ENCODE assay signal across 1 cellular context in the genomic region with DNA sequence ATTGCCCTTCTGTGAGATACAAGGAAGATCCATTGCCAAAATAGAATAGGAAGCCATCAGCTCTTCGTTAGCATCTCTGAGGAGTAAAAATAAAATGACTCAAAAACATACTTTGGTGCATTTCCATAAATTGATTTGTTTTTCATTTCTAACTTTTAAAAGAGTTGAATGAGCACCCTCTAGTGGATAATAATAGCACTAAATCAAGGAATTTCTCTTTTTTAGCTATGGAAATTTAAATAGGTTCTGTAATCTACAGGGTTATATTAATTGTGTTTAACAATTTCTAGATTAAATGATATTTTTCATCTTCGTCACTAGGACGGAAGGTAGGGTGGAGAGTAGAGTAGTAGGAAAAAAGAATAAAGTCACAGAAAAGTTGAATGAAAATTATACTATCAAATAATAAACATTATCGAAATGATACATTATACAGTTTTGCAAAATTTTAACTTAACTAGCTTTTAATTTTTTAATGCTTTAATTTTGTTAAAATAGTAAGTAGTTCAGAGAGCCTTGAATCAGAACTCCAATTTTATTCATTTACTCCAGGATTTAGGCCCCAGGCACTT.
TF ChIP-seq lines count a peak whose summit lies in the region.

No MANE protein-coding gene starts in this region.

TF ChIP-seq in HepG2, 621 proteins besides CTCF, POLR2A, EP300 and RAD21:
- TF ChIP-seq ZNF550 (CRISPR knock-in tag; IDR thresholded peaks at IDR 0.05; ENCODE audit: borderline replicate concordance): no peak
- no peak for TF ChIP-seq ZNF607 (CRISPR knock-in tag; IDR thresholded peaks at IDR 0.05; ENCODE audit: borderline replicate concordance)
- TF ChIP-seq, protein P1, sequence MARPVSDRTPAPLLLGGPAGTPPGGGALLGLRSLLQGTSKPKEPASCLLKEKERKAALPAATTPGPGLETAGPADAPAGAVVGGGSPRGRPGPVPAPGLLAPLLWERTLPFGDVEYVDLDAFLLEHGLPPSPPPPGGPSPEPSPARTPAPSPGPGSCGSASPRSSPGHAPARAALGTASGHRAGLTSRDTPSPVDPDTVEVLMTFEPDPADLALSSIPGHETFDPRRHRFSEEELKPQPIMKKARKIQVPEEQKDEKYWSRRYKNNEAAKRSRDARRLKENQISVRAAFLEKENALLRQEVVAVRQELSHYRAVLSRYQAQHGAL (CRISPR knock-in tag; IDR thresholded peaks at IDR 0.05; ENCODE audit: not compliant biosample characterization): no peak
- no peak for TF ChIP-seq JUNB (CRISPR knock-in tag; IDR thresholded peaks at IDR 0.05; ENCODE audit: borderline replicate concordance)
- no peak for TF ChIP-seq NKX3-1 (CRISPR knock-in tag; IDR thresholded peaks at IDR 0.05)
- TF ChIP-seq ZNF264 (CRISPR knock-in tag; IDR thresholded peaks at IDR 0.05): no peak
- no peak for TF ChIP-seq ADNP (CRISPR knock-in tag; IDR thresholded peaks at IDR 0.05)
- peak; percentile 43 for TF ChIP-seq STAG1 (CRISPR knock-in tag; IDR thresholded peaks at IDR 0.05)
- TF ChIP-seq, protein P2, sequence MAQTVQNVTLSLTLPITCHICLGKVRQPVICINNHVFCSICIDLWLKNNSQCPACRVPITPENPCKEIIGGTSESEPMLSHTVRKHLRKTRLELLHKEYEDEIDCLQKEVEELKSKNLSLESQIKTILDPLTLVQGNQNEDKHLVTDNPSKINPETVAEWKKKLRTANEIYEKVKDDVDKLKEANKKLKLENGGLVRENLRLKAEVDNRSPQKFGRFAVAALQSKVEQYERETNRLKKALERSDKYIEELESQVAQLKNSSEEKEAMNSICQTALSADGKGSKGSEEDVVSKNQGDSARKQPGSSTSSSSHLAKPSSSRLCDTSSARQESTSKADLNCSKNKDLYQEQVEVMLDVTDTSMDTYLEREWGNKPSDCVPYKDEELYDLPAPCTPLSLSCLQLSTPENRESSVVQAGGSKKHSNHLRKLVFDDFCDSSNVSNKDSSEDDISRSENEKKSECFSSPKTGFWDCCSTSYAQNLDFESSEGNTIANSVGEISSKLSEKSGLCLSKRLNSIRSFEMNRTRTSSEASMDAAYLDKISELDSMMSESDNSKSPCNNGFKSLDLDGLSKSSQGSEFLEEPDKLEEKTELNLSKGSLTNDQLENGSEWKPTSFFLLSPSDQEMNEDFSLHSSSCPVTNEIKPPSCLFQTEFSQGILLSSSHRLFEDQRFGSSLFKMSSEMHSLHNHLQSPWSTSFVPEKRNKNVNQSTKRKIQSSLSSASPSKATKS (CRISPR knock-in tag; IDR thresholded peaks at IDR 0.05): no peak
- no peak for TF ChIP-seq ZNF230 (CRISPR knock-in tag; IDR thresholded peaks at IDR 0.05)
- TF ChIP-seq, protein P3, sequence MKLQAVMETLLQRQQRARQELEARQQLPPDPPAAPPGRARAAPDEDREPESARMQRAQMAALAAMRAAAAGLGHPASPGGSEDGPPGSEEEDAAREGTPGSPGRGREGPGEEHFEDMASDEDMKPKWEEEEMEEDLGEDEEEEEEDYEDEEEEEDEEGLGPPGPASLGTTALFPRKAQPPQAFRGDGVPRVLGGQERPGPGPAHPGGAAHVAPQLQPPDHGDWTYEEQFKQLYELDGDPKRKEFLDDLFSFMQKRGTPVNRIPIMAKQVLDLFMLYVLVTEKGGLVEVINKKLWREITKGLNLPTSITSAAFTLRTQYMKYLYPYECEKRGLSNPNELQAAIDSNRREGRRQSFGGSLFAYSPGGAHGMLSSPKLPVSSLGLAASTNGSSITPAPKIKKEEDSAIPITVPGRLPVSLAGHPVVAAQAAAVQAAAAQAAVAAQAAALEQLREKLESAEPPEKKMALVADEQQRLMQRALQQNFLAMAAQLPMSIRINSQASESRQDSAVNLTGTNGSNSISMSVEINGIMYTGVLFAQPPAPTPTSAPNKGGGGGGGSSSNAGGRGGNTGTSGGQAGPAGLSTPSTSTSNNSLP (IDR thresholded peaks at IDR 0.05; ENCODE audit: low read depth, low read length): peak; percentile 77; the same call in 1 of the 2 replicates
